1 cellular context compared by ENCODE assay signal in genomic region chr5:96335873-96336272, GRCh38.
TF ChIP-seq lines count a peak whose summit lies in the region.

No MANE protein-coding gene starts in this region.

TF ChIP-seq in HepG2, 621 proteins besides CTCF, POLR2A, EP300 and RAD21 (continued from another document):
- 0 out of 2 replicates have a peak, but pooled peaks have one; percentile 38 for TF ChIP-seq TRAFD1 (CRISPR knock-in tag; IDR thresholded peaks at IDR 0.05; ENCODE audit: borderline replicate concordance)
